9 cellular contexts compared by ENCODE assay signal in genomic region chr15:54803139-54803808, GRCh38.
DNase-seq lines count a peak whose midpoint lies in the region; ATAC-seq, FAIRE-seq and TF ChIP-seq lines count a peak whose summit lies in the region.
"Had no signal": no experiment of that assay in that cellular context is flagged by ENCODE, and none has a peak within 500 bp of the region (broad histone marks: within the 10 kb centered on the region; RNA-seq: fewer than 3 reads in every experiment).

No MANE protein-coding gene starts in this region.

- CTCF ChIA-PET in Calu3 (lab: Charles Lee): no interaction called here

- H3K27ac Mint-ChIP-seq in Calu3 (ENCODE audit: unreplicated experiment): peak overlapping the region; percentile 86

- TF ChIP-seq CTCF in Calu3 (IDR thresholded peaks at IDR 0.05; ENCODE audit: unreplicated experiment) (no peak), bronchial epithelial cell (IDR thresholded peaks at IDR 0.05; ENCODE audit: insufficient read depth, low read length, severe bottlenecking) (no peak), BE2C (IDR thresholded peaks at IDR 0.05; ENCODE audit: low read depth, low read length) (no peak)

- peak; percentile 29 for DNase-seq in Calu3
- DNase-seq in LHCN-M2 (ENCODE audit: low read depth): peak; percentile 77
- DNase-seq in bronchial epithelial cell (ENCODE audit: low read depth): peak; percentile 10
- no peak for DNase-seq in T-helper 2 cell
- no peak for DNase-seq in BE2C
- DNase-seq in NCI-H69 (lab: John Stamatoyannopoulos, UW): no peak
- DNase-seq in posterior vena cava (ENCODE audit: low spot score): no peak
- DNase-seq: DND-41 had no signal

- no peaks in the 10 kb centered on the region for H3K9me3 ChIP-seq in BE2C

- no TSS peak for BruUV-seq in Calu3 (replicated peaks; lab: Mats Ljungman, UMichigan)

- H3K4me3 Mint-ChIP-seq in Calu3 (ENCODE audit: low read depth, unreplicated experiment): peak overlapping the region; percentile 1

- H3K27me3 ChIP-seq in bronchial epithelial cell (ENCODE audit: control insufficient read depth, insufficient read depth, low read length) (no peaks in the 10 kb centered on the region), BE2C (no peaks in the 10 kb centered on the region)

- H3K4me1 ChIP-seq in BE2C: no peaks in the 10 kb centered on the region

- H3K4me1 Mint-ChIP-seq in Calu3 (ENCODE audit: low read depth, unreplicated experiment): peaks cover 6% of the 10 kb centered on the region

- H3K36me3 ChIP-seq in bronchial epithelial cell (ENCODE audit: control insufficient read depth, insufficient read depth, low read length): no peaks in the 10 kb centered on the region
- no peaks in the 10 kb centered on the region for H3K36me3 ChIP-seq in BE2C

- no peaks in the 10 kb centered on the region for H3K9me3 Mint-ChIP-seq in Calu3 (ENCODE audit: low read depth, unreplicated experiment)

- FAIRE-seq in bronchial epithelial cell (lab: Jason Lieb, UNC): no peak

- H3K27me3 Mint-ChIP-seq in Calu3 (ENCODE audit: unreplicated experiment): no peaks in the 10 kb centered on the region

- no peaks in the 10 kb centered on the region for H3K36me3 Mint-ChIP-seq in Calu3 (ENCODE audit: insufficient read depth, unreplicated experiment)

- intact Hi-C loops in Calu3 (cut with micrococcal nuclease; ENCODE audit: unreplicated experiment): loop anchor here (10.0 kb wide), 1 partner anchor 362 kb away; no protein-coding TSS in a partner anchor
- intact Hi-C loops in posterior vena cava (cut with DNase I): no loop called here

- no peak overlapping the region for H3K4me3 ChIP-seq in bronchial epithelial cell (ENCODE audit: low read depth, low read length)
- no peak overlapping the region for H3K4me3 ChIP-seq in BE2C (ENCODE audit: low read depth, low read length)

- ATAC-seq in GM21576 (IDR thresholded peaks at IDR 0.05; ENCODE audit: unreplicated experiment): peak; percentile 87

Comparison
In these comparisons a context has a peak if more than half of its experiments do, and no peak if none do; other contexts are left out.
1. DNase-seq: peak in Calu3 (single experiment), LHCN-M2 (single experiment) and bronchial epithelial cell (single experiment); none in T-helper 2 cell (0 of 5), BE2C (single experiment), NCI-H69 (single experiment) and posterior vena cava (single experiment).